Comparison of ENCODE assay signal across 11 cellular contexts in the genomic region with DNA sequence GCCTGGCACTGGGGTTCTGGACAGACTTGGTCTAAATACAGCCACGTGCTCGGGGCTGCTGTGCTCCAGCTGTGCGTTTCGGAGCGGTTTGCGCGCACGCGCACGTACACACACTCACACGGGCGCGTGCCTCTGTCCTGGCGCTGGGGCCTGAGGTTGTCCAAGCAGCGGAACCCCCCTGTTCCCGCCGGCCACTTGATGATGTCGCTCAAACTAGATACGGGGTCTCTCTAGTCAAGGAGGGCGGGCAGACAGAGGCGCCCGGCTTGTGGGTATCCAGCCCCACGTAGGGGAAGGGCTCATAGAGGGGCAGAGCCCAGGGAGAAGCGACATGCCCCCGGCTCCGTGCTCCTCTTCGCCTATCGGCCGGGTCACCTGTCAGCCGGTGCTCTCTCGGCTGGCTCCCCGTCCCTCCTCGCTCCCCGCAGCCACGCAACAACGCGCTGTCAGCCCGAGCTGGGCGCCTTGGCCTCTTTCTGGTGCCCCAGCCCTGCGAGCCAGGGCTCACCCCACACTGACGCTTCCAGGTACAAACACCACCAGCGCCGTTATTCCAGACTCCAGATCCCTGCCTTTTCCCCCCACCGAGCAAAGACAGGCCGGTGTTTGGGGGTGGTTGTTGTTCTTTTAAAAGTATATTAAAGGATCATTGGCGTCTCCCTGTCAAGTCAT. TPM values are rescaled to one million over a fixed set of nuclear protein-coding genes. Genes with fewer than 3 reads are reported as not detected.
DNase-seq lines count a peak whose midpoint lies in the region; ATAC-seq and TF ChIP-seq lines count a peak whose summit lies in the region.
"Had no signal": no experiment of that assay in that cellular context is flagged by ENCODE, and none has a peak within 500 bp of the region (broad histone marks: within the 10 kb centered on the region; RNA-seq: fewer than 3 reads in every experiment).

No MANE protein-coding gene starts in this region.

- no peak for TF ChIP-seq POLR2A in esophagus muscularis mucosa (IDR thresholded peaks at IDR 0.05; ENCODE audit: low read depth)

- H3K4me1 ChIP-seq in HUES64 (ENCODE audit: insufficient read depth, low read length) (peaks cover 39% of the 10 kb centered on the region; the same call in 1 of the 2 replicates), esophagus muscularis mucosa (peaks cover 14 to 77% (median 49%) of the 10 kb centered on the region in 4 donors)
- H3K4me1 ChIP-seq: uterus had no signal

- H3K4me2 ChIP-seq in neural cell (ENCODE audit: low read length) = peak overlapping the region; percentile 49

- TF ChIP-seq CTCF in AG10803 (conservative IDR thresholded peaks at IDR 0.05; ENCODE audit: low read length) = no peak
- no peak for TF ChIP-seq CTCF in esophagus muscularis mucosa (IDR thresholded peaks at IDR 0.05)
- TF ChIP-seq CTCF in neural cell (IDR thresholded peaks at IDR 0.05; ENCODE audit: poor library complexity, severe bottlenecking) = no peak

- peak; percentile 18 for DNase-seq in AG10803 (ENCODE audit: low read depth)
- no peak for DNase-seq in esophagus muscularis mucosa (ENCODE audit: extremely low spot score)
- DNase-seq in left colon = no peak
- no peak for DNase-seq in NCI-H1105 treated with DMSO at 0.1 percent for 48 hours (lab: John Stamatoyannopoulos, UW)
- no peak for DNase-seq in T-helper 9 cell
- DNase-seq: Calu3 had no signal

- H3K9me3 ChIP-seq in HUES64 (ENCODE audit: insufficient read depth, low read depth, low read length) = no peaks in the 10 kb centered on the region
- H3K9me3 ChIP-seq in esophagus muscularis mucosa = no peaks in the 10 kb centered on the region
- H3K9me3 ChIP-seq in neural cell (ENCODE audit: low read length) = no peaks in the 10 kb centered on the region
- H3K9me3 ChIP-seq: uterus had no signal

- no peak overlapping the region for H3K27ac ChIP-seq in HUES64 (ENCODE audit: low read depth, low read length)
- peak overlapping the region in 3 of 4 donors; percentile 90 to 95 (median 92) for H3K27ac ChIP-seq in esophagus muscularis mucosa (replicated peaks in 1 of 4)
- H3K27ac ChIP-seq in neural cell (ENCODE audit: low read length) = no peak overlapping the region
- H3K27ac ChIP-seq: SK-N-MC had no signal

- H3K4me3 ChIP-seq in AG10803 (ENCODE audit: low read length) = peak overlapping the region; percentile 49
- H3K4me3 ChIP-seq in HUES64 (ENCODE audit: low read length) = peak overlapping the region; percentile 43
- H3K4me3 ChIP-seq in esophagus muscularis mucosa = peak overlapping the region; percentile 33 to 50 (median 40)
- peak overlapping the region; percentile 64 for H3K4me3 ChIP-seq in neural cell (ENCODE audit: low read length)
- H3K4me3 ChIP-seq: SK-N-MC had no signal

- whole genome bisulfite sequencing in HUES64 = 1% methylated on average over 44 of the region's 46 CpGs
- 60% methylated on average over 28 of the region's 46 CpGs for WGBS in esophagus muscularis mucosa

- H3K79me2 ChIP-seq in neural cell (replicated peaks; ENCODE audit: insufficient read depth, low read length) = no peaks in the 10 kb centered on the region

- intact Hi-C loops in esophagus muscularis mucosa (cut with DNase I) = no loop called here
- intact Hi-C loops in left colon (cut with DNase I, micrococcal nuclease) = no loop called here

- no peaks in the 10 kb centered on the region for H3K9me2 ChIP-seq in neural cell (ENCODE audit: insufficient read depth, low read length)

- peaks cover 100% of the 10 kb centered on the region for H3K27me3 ChIP-seq in HUES64 (ENCODE audit: insufficient read depth, low read length)
- H3K27me3 ChIP-seq in esophagus muscularis mucosa = peaks cover 0 to 31% (median 2%) of the 10 kb centered on the region in 4 donors
- H3K27me3 ChIP-seq in neural cell (ENCODE audit: insufficient read depth, low read depth, low read length) = peaks cover 98% of the 10 kb centered on the region
- H3K27me3 ChIP-seq: uterus had no signal

- H4K20me1 ChIP-seq in neural cell (ENCODE audit: insufficient read depth) = no peaks in the 10 kb centered on the region

- H3F3A ChIP-seq in neural cell (ENCODE audit: insufficient read depth, low read length, poor library complexity, severe bottlenecking) = no peaks in the 10 kb centered on the region

- H3K9ac ChIP-seq in HUES64 (ENCODE audit: low read depth, low read length) (no peak overlapping the region), neural cell (ENCODE audit: low read length) (no peak overlapping the region)

- H3K36me3 ChIP-seq in HUES64 (ENCODE audit: insufficient read depth, low read length) (no peaks in the 10 kb centered on the region), esophagus muscularis mucosa (peaks cover 0 to 4% (median 0%) of the 10 kb centered on the region in 4 donors), neural cell (ENCODE audit: insufficient read depth, low read length) (no peaks in the 10 kb centered on the region)
- H3K36me3 ChIP-seq: uterus had no signal

- ATAC-seq in left colon (no peak), GM21717 (IDR thresholded peaks at IDR 0.05; ENCODE audit: unreplicated experiment) (no peak)

- TF ChIP-seq EP300 in esophagus muscularis mucosa (IDR thresholded peaks at IDR 0.05) (no peak), neural cell (conservative IDR thresholded peaks at IDR 0.05; ENCODE audit: poor library complexity, severe bottlenecking) (no peak)

- no peak overlapping the region for H2AFZ ChIP-seq in neural cell (ENCODE audit: low read depth, low read length)

- TF ChIP-seq RAD21 in neural cell (conservative IDR thresholded peaks at IDR 0.05) = no peak

TF ChIP-seq in neural cell, 6 proteins besides CTCF, POLR2A, EP300 and RAD21:
- TF ChIP-seq SMC3 (conservative IDR thresholded peaks at IDR 0.05; ENCODE audit: poor library complexity) (no peak), POLR2AphosphoS5 (IDR thresholded peaks at IDR 0.05) (no peak), EZH2 (IDR thresholded peaks at IDR 0.05; ENCODE audit: borderline replicate concordance, insufficient read depth, low read length, poor library complexity, severe bottlenecking) (peak; percentile 52), TAF1 (IDR thresholded peaks at IDR 0.05; ENCODE audit: low read depth) (no peak), MXI1 (conservative IDR thresholded peaks at IDR 0.05; ENCODE audit: poor library complexity, severe bottlenecking) (peak; percentile 33)
- TF ChIP-seq, protein P1, sequence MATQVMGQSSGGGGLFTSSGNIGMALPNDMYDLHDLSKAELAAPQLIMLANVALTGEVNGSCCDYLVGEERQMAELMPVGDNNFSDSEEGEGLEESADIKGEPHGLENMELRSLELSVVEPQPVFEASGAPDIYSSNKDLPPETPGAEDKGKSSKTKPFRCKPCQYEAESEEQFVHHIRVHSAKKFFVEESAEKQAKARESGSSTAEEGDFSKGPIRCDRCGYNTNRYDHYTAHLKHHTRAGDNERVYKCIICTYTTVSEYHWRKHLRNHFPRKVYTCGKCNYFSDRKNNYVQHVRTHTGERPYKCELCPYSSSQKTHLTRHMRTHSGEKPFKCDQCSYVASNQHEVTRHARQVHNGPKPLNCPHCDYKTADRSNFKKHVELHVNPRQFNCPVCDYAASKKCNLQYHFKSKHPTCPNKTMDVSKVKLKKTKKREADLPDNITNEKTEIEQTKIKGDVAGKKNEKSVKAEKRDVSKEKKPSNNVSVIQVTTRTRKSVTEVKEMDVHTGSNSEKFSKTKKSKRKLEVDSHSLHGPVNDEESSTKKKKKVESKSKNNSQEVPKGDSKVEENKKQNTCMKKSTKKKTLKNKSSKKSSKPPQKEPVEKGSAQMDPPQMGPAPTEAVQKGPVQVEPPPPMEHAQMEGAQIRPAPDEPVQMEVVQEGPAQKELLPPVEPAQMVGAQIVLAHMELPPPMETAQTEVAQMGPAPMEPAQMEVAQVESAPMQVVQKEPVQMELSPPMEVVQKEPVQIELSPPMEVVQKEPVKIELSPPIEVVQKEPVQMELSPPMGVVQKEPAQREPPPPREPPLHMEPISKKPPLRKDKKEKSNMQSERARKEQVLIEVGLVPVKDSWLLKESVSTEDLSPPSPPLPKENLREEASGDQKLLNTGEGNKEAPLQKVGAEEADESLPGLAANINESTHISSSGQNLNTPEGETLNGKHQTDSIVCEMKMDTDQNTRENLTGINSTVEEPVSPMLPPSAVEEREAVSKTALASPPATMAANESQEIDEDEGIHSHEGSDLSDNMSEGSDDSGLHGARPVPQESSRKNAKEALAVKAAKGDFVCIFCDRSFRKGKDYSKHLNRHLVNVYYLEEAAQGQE (IDR thresholded peaks at IDR 0.05; ENCODE audit: borderline replicate concordance) = no peak

RNA-seq across cellular contexts. Expression of gene NR2F1-AS1, which starts 8.8 kb away (rescaled TPM):
- polyA plus RNA-seq in HUES64 (2013, experiment 1 of 2) = 3.7 TPM
- 8.7 TPM for polyA plus RNA-seq in HUES64 (2013, experiment 2 of 2)
- 10 to 100 TPM in 1 of 4 donors, 1 to 10 TPM in 3; 8.6 to 22.8 (median 9.5) TPM for total RNA-seq in esophagus muscularis mucosa
- polyA plus RNA-seq in neural cell = 0.24 and 0.42 TPM in 2 replicates
- polyA minus RNA-seq in neural cell = 0.97 and 2.0 TPM in 2 replicates
- 1 to 10 TPM; 2.2 to 3.2 TPM for total RNA-seq in left colon

RNA-seq across cellular contexts. Expression of gene NR2F1, which starts 10.8 kb away (rescaled TPM):
- 24.5 TPM for polyA plus RNA-seq in HUES64 (2013, experiment 1 of 2)
- polyA plus RNA-seq in HUES64 (2013, experiment 2 of 2) = 47.7 TPM
- total RNA-seq in esophagus muscularis mucosa (10 to 100 TPM; 17.4 to 43.8 (median 40.6) TPM), left colon (1 to 10 TPM; 2.7 to 4.9 TPM)
- polyA plus RNA-seq in neural cell = 2.1 and 2.3 TPM in 2 replicates
- 1.7 and 1.9 TPM in 2 replicates for polyA minus RNA-seq in neural cell

Comparison
In these comparisons a context has a peak if more than half of its experiments do, and no peak if none do; other contexts are left out.
1. H3K27ac ChIP-seq: peak in esophagus muscularis mucosa (3 of 4); none in HUES64 (single experiment) and neural cell (single experiment).
2. Peak in every context shown above with its lines, with median percentiles within 50 percentile points of each other: H3K4me3 ChIP-seq.